In the genomic region with DNA sequence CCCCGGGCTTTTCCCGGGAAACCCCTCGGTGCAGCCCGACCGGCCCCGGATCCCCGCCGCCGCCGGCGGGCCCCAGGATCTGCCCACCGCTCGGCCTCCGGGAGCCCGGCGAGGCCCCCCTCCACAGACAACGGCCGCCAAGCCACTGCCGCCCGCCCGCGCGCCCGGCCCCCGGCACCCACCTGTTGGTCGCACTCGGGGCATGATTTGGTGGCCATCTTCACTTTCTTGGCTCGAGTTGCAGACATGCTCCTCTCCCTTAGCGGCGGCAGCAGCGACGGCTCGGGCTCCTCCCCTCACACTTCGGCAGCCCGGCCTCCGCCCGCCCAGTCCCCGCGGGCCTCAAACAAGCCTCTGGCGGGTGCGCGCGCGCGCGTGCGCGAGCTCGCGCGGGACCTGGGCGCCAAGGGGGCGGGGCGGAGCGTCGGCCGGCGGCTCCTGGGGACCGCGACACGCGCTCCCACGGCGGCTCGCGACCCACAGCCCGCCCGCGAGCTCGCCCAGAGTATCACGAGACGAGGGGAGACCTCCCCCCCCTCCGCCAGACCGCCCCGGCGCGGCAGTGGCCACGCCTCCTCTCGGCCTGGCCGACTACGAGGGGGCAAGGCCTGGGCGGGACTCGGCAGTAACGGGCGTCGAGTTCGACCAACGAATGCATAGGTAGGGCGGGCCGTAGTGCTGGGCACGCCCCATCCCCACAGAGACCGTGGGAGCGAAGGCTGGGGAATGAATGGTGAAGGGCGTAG, we compare ENCODE assay signal across 8 cellular contexts. TPM values are rescaled to one million over a fixed set of nuclear protein-coding genes. Genes with fewer than 3 reads are reported as not detected.
DNase-seq lines count a peak whose midpoint lies in the region; ATAC-seq lines count a peak whose summit lies in the region.

A gene with protein sequence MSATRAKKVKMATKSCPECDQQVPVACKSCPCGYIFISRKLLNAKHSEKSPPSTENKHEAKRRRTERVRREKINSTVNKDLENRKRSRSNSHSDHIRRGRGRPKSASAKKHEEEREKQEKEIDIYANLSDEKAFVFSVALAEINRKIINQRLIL (minus strand): TSS at position 279 of the 746 bp plus-strand sequence. CDS start 31 bp downstream, at position 248.

- ATAC-seq in GM19043 (IDR thresholded peaks at IDR 0.05; ENCODE audit: low read depth, unreplicated experiment) (peak; percentile 90), HG03378 (IDR thresholded peaks at IDR 0.05; ENCODE audit: unreplicated experiment) (peak; percentile 93)

- DNase-seq in AG20443 (ENCODE audit: low spot score) (peak; percentile 98), NCI-H460 (ENCODE audit: extremely low read depth, low read depth) (peak; percentile 90), cerebellar nuclear complex (lab: John Stamatoyannopoulos, UW) (peak; percentile 76 to 83), kidney glomerular epithelial cell (lab: John Stamatoyannopoulos, UW) (peak; percentile 88)
- peak; percentile 91 for DNase-seq in activated CD4-positive, CD25-positive, alpha-beta regulatory T cell treated with anti-CD3 and anti-CD28 coated beads, Interleukin-2, amount 50 U/mL, for 72 hours
- peak; percentile 75 to 78 for DNase-seq in stimulated activated CD4-positive, alpha-beta T cell treated with anti-CD3 and anti-CD28 coated beads, Interleukin-1b, Interleukin-23, amount 100 ng/mL, for 1 hour (ENCODE audit: low read depth in 2 of 2)

RNA-seq across cellular contexts. Expression of the gene that starts here (rescaled TPM):
- total RNA-seq in NCI-H460 (2014; rRNA removed; shearing (Covaris generic)) = 13.9 and 17.6 TPM in 2 replicates
- 9.7 and 11.7 TPM in 2 replicates for polyA plus RNA-seq in NCI-H460 (2014; cell fraction: nucleus; rRNA removed)

Comparison
In these comparisons a context has a peak if more than half of its experiments do, and no peak if none do; other contexts are left out.
1. Peak in every context shown above with its lines: DNase-seq and ATAC-seq.